Comparison of ENCODE assay signal across 8 cellular contexts in the genomic region with DNA sequence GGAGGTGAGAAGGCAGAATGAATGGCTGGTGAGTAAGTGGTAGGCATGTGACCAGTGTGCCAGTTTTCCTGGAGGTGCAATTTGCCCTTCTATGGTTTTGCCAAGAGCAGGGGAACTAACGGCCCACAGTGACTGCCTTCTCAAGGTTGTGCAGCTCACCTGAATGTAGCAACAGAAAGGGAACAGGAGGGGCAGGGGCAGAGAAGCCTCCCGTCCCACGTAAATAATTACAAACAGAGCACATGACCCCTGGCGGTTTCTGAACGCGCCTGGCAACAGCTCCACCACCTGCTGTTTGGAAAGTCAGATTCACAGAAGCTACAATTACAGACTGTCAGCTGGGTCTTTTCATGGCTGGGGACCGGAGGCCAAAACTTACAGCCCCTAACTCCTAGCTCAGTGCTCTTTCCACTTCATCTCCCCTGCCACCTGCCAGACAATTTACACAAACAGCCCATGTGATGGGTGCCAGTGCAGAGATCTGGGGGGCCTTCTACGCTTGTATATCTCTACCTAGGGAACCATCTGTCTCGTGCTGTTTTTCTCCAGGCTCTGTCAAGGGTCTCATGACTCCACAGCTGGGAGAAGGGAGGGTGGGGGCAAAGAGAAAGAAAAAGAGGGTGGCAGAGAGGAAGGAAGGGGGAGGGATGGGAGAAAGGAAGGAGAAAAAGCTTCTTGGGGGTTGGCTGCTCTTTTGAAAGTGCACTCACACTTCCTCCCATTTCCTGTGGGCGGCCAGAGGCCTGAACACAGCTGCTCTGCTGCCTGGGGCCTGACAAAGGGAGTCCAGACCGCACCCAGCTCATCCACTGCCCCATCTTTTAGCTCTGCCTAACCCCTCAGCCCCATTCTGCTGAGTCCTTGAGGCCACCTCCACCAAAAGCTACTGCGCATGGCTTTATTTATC.
DNase-seq lines count a peak whose midpoint lies in the region; ATAC-seq, FAIRE-seq and TF ChIP-seq lines count a peak whose summit lies in the region.

No MANE protein-coding gene starts in this region.

- H3K79me2 ChIP-seq in Loucy (ENCODE audit: insufficient read depth, low read length) (no peaks in the 10 kb centered on the region), astrocyte (ENCODE audit: insufficient read depth, low read length) (no peaks in the 10 kb centered on the region)

- WGBS in right cardiac atrium = 31% methylated on average over 12 of the region's 12 CpGs

- H3K4me1 Mint-ChIP-seq in astrocyte (ENCODE audit: low read depth, unreplicated experiment) = peaks cover 27% of the 10 kb centered on the region

- peak overlapping the region; percentile 87 for H3K27ac Mint-ChIP-seq in astrocyte (ENCODE audit: unreplicated experiment)

- no peaks in the 10 kb centered on the region for H3K9me3 ChIP-seq in Loucy (ENCODE audit: insufficient read depth, low read depth, low read length)
- no peaks in the 10 kb centered on the region for H3K9me3 ChIP-seq in astrocyte (ENCODE audit: insufficient read depth, low read depth, low read length)
- H3K9me3 ChIP-seq in right cardiac atrium (ENCODE audit: control insufficient read depth, low read length) = no peaks in the 10 kb centered on the region
- no peaks in the 10 kb centered on the region for H3K9me3 ChIP-seq in gastrocnemius medialis
- no peaks in the 10 kb centered on the region for H3K9me3 ChIP-seq in BE2C

- H3K36me3 ChIP-seq in Loucy (ENCODE audit: insufficient read depth, low read length) (peaks cover 39% of the 10 kb centered on the region; the same call in 1 of the 2 replicates), astrocyte (ENCODE audit: insufficient read depth, low read length) (peaks cover 36% of the 10 kb centered on the region), gastrocnemius medialis (peaks cover 0 to 41% of the 10 kb centered on the region in 2 donors), BE2C (peaks cover 39% of the 10 kb centered on the region)

- peaks cover 37% of the 10 kb centered on the region for H3K36me3 Mint-ChIP-seq in astrocyte (ENCODE audit: low read depth, unreplicated experiment)

- FAIRE-seq in astrocyte (lab: Jason Lieb, UNC) = no peak

- H4K20me1 ChIP-seq in Loucy (ENCODE audit: insufficient read depth, low read length, poor library complexity, severe bottlenecking) (no peaks in the 10 kb centered on the region), astrocyte (ENCODE audit: insufficient read depth, low read length) (no peaks in the 10 kb centered on the region)

- in situ Hi-C loops in G401 (cut with HindIII; ENCODE audit: low sequenced_read_pairs) (no loop called here), gastrocnemius medialis (cut with MboI; ENCODE audit: low sequenced_read_pairs in 4 of 4) (no loop called here)

- ATAC-seq in GM21717 (IDR thresholded peaks at IDR 0.05; ENCODE audit: unreplicated experiment) (peak; percentile 81), right cardiac atrium (peak; percentile 70 to 83), gastrocnemius medialis (peak; percentile 83 to 87)

- intact Hi-C loops in right cardiac atrium (cut with DNase I) = loop anchor here in 1 of 4 donors (10.0 kb wide), 1 partner anchor 151 kb away; the partner anchor contains the start of gene ST3GAL5
- intact Hi-C loops in gastrocnemius medialis (cut with DNase I; ENCODE audit: low total_unique reads) = loop anchor here (1.0 to 5.0 kb wide), 7 partner anchors 15 to 304 kb away; partner anchors contain the start of gene ST3GAL5

- H3K4me1 ChIP-seq in Loucy (ENCODE audit: insufficient read depth, low read length, poor library complexity, severe bottlenecking) (peaks cover 55% of the 10 kb centered on the region), astrocyte (ENCODE audit: insufficient read depth, low read length) (peaks cover 31% of the 10 kb centered on the region), right cardiac atrium (ENCODE audit: control insufficient read depth, insufficient read depth, low read length) (peaks cover 17% of the 10 kb centered on the region), gastrocnemius medialis (peaks cover 52 to 58% of the 10 kb centered on the region in 2 donors), BE2C (no peaks in the 10 kb centered on the region)

- H3F3A ChIP-seq in Loucy (ENCODE audit: low read depth) = peaks cover 11% of the 10 kb centered on the region

- H3K9me3 Mint-ChIP-seq in astrocyte (ENCODE audit: unreplicated experiment) = no peaks in the 10 kb centered on the region

- no peaks in the 10 kb centered on the region for H3K9me2 ChIP-seq in Loucy (replicated peaks; ENCODE audit: low read depth, low read length)

- peak overlapping the region; percentile 75 for H3K9ac ChIP-seq in Loucy (ENCODE audit: low read depth, low read length, poor library complexity, severe bottlenecking)
- peak overlapping the region; percentile 71 for H3K9ac ChIP-seq in astrocyte (ENCODE audit: low read length)

- peak overlapping the region; percentile 66 for H3K27ac ChIP-seq in astrocyte (ENCODE audit: low read depth, low read length)
- peak overlapping the region; percentile 93 for H3K27ac ChIP-seq in right cardiac atrium (ENCODE audit: low read length)
- H3K27ac ChIP-seq in gastrocnemius medialis = peak overlapping the region; percentile 91 to 99 (median 98)

- no peak for TF ChIP-seq CTCF in Loucy (conservative IDR thresholded peaks at IDR 0.05; ENCODE audit: low read length)
- peak; percentile 10 for TF ChIP-seq CTCF in astrocyte (IDR thresholded peaks at IDR 0.05; ENCODE audit: insufficient read depth, low read depth, low read length)
- TF ChIP-seq CTCF in gastrocnemius medialis (IDR thresholded peaks at IDR 0.05 in 4 of 5, conservative IDR thresholded peaks at IDR 0.05 in 1 of 5) = peak; percentile 21 to 55 (median 29)
- no peak; the same call in 1 of the 2 replicates for TF ChIP-seq CTCF in BE2C (IDR thresholded peaks at IDR 0.05; ENCODE audit: low read depth, low read length)

- no peak overlapping the region for H3K4me3 Mint-ChIP-seq in astrocyte (ENCODE audit: unreplicated experiment)

- no peak overlapping the region for H2AFZ ChIP-seq in Loucy (ENCODE audit: low read length)
- H2AFZ ChIP-seq in astrocyte (ENCODE audit: low read depth, low read length) = peak overlapping the region; percentile 59

- H3K4me3 ChIP-seq in Loucy (ENCODE audit: low read length, poor library complexity, severe bottlenecking) = peak overlapping the region; percentile 60
- H3K4me3 ChIP-seq in astrocyte (ENCODE audit: insufficient read depth, low read depth, low read length) = peak overlapping the region; percentile 20
- H3K4me3 ChIP-seq in right cardiac atrium (ENCODE audit: low read length) = no peak overlapping the region
- H3K4me3 ChIP-seq in gastrocnemius medialis = no peak overlapping the region
- no peak overlapping the region for H3K4me3 ChIP-seq in BE2C (ENCODE audit: low read depth, low read length)

- no peaks in the 10 kb centered on the region for H3K27me3 ChIP-seq in Loucy (ENCODE audit: insufficient read depth, low read length, poor library complexity, severe bottlenecking)
- H3K27me3 ChIP-seq in astrocyte (ENCODE audit: insufficient read depth, low read length) = no peaks in the 10 kb centered on the region
- no peaks in the 10 kb centered on the region for H3K27me3 ChIP-seq in right cardiac atrium (ENCODE audit: control insufficient read depth, insufficient read depth)
- no peaks in the 10 kb centered on the region for H3K27me3 ChIP-seq in gastrocnemius medialis
- no peaks in the 10 kb centered on the region for H3K27me3 ChIP-seq in BE2C

- peak; percentile 67 to 84 for TF ChIP-seq POLR2A in gastrocnemius medialis (IDR thresholded peaks at IDR 0.05)

- DNase-seq in G401 (ENCODE audit: low spot score) = peak; percentile 39
- peak; percentile 94 for DNase-seq in SKM-1 (lab: John Stamatoyannopoulos, UW; ENCODE audit: unreplicated experiment)
- peak; percentile 79 for DNase-seq in astrocyte (ENCODE audit: low read depth)
- DNase-seq in right cardiac atrium = peak; percentile 81 to 90 (median 89)
- DNase-seq in gastrocnemius medialis = peak; percentile 91 to 96
- DNase-seq in BE2C = no peak

- no peaks in the 10 kb centered on the region for H3K27me3 Mint-ChIP-seq in astrocyte (ENCODE audit: low read depth, unreplicated experiment)

- peak overlapping the region; percentile 75 for H3K4me2 ChIP-seq in Loucy (ENCODE audit: low read depth, low read length, poor library complexity, severe bottlenecking)
- peak overlapping the region; percentile 78 for H3K4me2 ChIP-seq in astrocyte (ENCODE audit: low read length)

Comparison
In these comparisons a context has a peak if more than half of its experiments do, and no peak if none do; other contexts are left out.
1. H3K4me3 ChIP-seq: peak in Loucy (single experiment) and astrocyte (single experiment); none in right cardiac atrium (single experiment), gastrocnemius medialis (0 of 4) and BE2C (single experiment).
2. CTCF ChIP-seq: peak in astrocyte (single experiment) and gastrocnemius medialis (5 of 5); none in Loucy (single experiment) and BE2C (single experiment).
3. Peak in every context shown above with its lines, with median percentiles within 50 percentile points of each other: ATAC-seq and H3K27ac ChIP-seq.